38 cellular contexts compared by ENCODE assay signal in the genomic region with DNA sequence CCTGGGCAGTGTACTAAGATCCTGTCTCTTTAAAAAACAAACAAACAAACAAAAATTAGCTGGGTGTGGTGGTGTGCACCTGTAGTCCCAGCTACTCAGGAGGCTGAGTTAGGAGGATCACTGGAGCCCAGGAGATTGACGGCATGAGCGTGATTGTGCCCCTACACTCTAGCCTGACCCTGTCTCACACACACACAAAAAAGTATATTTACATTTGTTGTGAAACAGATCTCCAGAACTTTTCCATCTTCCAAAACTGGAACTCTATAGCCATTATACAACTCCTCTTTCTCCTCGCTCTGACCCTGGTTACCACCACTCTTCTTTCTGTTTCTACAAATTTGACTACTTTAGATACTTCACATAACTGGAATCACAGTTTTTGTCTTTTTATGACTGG.
"Had no signal": no experiment of that assay in that cellular context is flagged by ENCODE, and none has a peak within 500 bp of the region (broad histone marks: within the 10 kb centered on the region; RNA-seq: fewer than 3 reads in every experiment).

No MANE protein-coding gene starts in this region.

- H3K27me3 ChIP-seq: adrenal gland, body of pancreas, brain microvascular endothelial cell, breast epithelium had no signal

- H3K36me3 ChIP-seq: adrenal gland, breast epithelium had no signal

- H3K27me3 Mint-ChIP-seq: activated CD4-positive, alpha-beta memory T cell treated with anti-CD3 and anti-CD28 coated beads, Interleukin-2, amount 10 ng/mL, durations not matched to agents 7 days and 5 days; activated CD4-positive, alpha-beta T cell treated with anti-CD3 and anti-CD28 coated beads for 36 hours; activated CD4-positive, alpha-beta T cell treated with anti-CD3 and anti-CD28 coated beads, Interleukin-2, amount 10 ng/mL, durations not matched to agents 7 days and 5 days; activated CD8-positive, alpha-beta memory T cell treated with anti-CD3 and anti-CD28 coated beads, Interleukin-2, amount 10 ng/mL, durations not matched to agents 7 days and 5 days; activated naive CD8-positive, alpha-beta T cell treated with anti-CD3 and anti-CD28 coated beads for 36 hours; activated T-helper 17 cell treated with anti-CD3 and anti-CD28 coated beads, Interleukin-2, amount 50 U/mL, for 72 hours had no signal

- H3K4me3 ChIP-seq: adrenal gland, body of pancreas, breast epithelium had no signal

- ATAC-seq: activated CD4-positive, alpha-beta T cell treated with anti-CD3 and anti-CD28 coated beads for 36 hours; activated CD4-positive, CD25-positive, alpha-beta regulatory T cell treated with anti-CD3 and anti-CD28 coated beads, Interleukin-2, amount 50 U/mL, for 24 hours; activated CD8-positive, alpha-beta memory T cell treated with anti-CD3 and anti-CD28 coated beads, Interleukin-2, amount 10 ng/mL, durations not matched to agents 7 days and 5 days; activated CD8-positive, alpha-beta T cell treated with anti-CD3 and anti-CD28 coated beads, Interleukin-2, amount 10 ng/mL, durations not matched to agents 7 days and 5 days; activated T-cell treated with anti-CD3 and anti-CD28 coated beads, Interleukin-2, amount 50 U/mL, for 4 hours; activated T-helper 17 cell treated with anti-CD3 and anti-CD28 coated beads, Interleukin-2, amount 50 U/mL, for 72 hours; body of pancreas had no signal

- H3K4me3 Mint-ChIP-seq: activated CD4-positive, alpha-beta memory T cell treated with anti-CD3 and anti-CD28 coated beads, Interleukin-2, amount 10 ng/mL, durations not matched to agents 7 days and 5 days; activated CD4-positive, alpha-beta T cell treated with anti-CD3 and anti-CD28 coated beads for 36 hours; activated CD4-positive, alpha-beta T cell treated with anti-CD3 and anti-CD28 coated beads, Interleukin-2, amount 10 ng/mL, durations not matched to agents 7 days and 5 days; activated CD8-positive, alpha-beta memory T cell treated with anti-CD3 and anti-CD28 coated beads, Interleukin-2, amount 10 ng/mL, durations not matched to agents 7 days and 5 days; activated CD8-positive, alpha-beta T cell treated with anti-CD3 and anti-CD28 coated beads, Interleukin-2, amount 10 ng/mL, durations not matched to agents 7 days and 5 days; activated naive CD4-positive, alpha-beta T cell treated with anti-CD3 and anti-CD28 coated beads for 36 hours; activated naive CD8-positive, alpha-beta T cell treated with anti-CD3 and anti-CD28 coated beads for 36 hours; activated T-cell treated with anti-CD3 and anti-CD28 coated beads, Interleukin-2, amount 50 U/mL, for 4 hours; activated T-cell treated with anti-CD3 and anti-CD28 coated beads, Interleukin-2, amount 50 U/mL, for 72 hours; activated T-helper 1 cell treated with anti-CD3 and anti-CD28 coated beads, Interleukin-12 subunit alpha, Interleukin-12 subunit beta, Interleukin-2, Interleukin-4 antibody, amounts not matched to agents 30 ng/mL and 10 ng/mL and 1 ng/mL, durations not matched to agents 14 hours and 24 hours and 36 hours; activated T-helper 17 cell treated with anti-CD3 and anti-CD28 coated beads, Interleukin-2, amount 50 U/mL, for 72 hours; T-helper 1 cell treated with Interleukin-12 subunit alpha and Interleukin-12 subunit beta and Interleukin-4 antibody, amounts not matched to agents 30 μg/mL and 1 μg/mL, for 36 hours; T-helper 2 cell treated with Interferon-gamma antibody and Interleukin-4, amounts not matched to agents 5 μg/mL and 100 μg/mL, for 36 hours had no signal

- H3K9me3 Mint-ChIP-seq: activated CD4-positive, alpha-beta memory T cell treated with anti-CD3 and anti-CD28 coated beads, Interleukin-2, amount 10 ng/mL, durations not matched to agents 7 days and 5 days; activated CD4-positive, alpha-beta T cell treated with anti-CD3 and anti-CD28 coated beads, Interleukin-2, amount 10 ng/mL, durations not matched to agents 7 days and 5 days; activated naive CD4-positive, alpha-beta T cell treated with anti-CD3 and anti-CD28 coated beads for 36 hours; activated naive CD4-positive, alpha-beta T cell treated with anti-CD3 and anti-CD28 coated beads, Interleukin-2, amount 50 U/mL, for 72 hours; activated naive CD8-positive, alpha-beta T cell treated with anti-CD3 and anti-CD28 coated beads for 36 hours; activated T-cell treated with anti-CD3 and anti-CD28 coated beads, Interleukin-2, amount 50 U/mL, for 4 hours; activated T-cell treated with anti-CD3 and anti-CD28 coated beads, Interleukin-2, amount 50 U/mL, for 72 hours; activated T-helper 1 cell treated with anti-CD3 and anti-CD28 coated beads, Interleukin-12 subunit alpha, Interleukin-12 subunit beta, Interleukin-2, Interleukin-4 antibody, amounts not matched to agents 30 ng/mL and 10 ng/mL and 1 ng/mL, durations not matched to agents 14 hours and 24 hours and 36 hours; activated T-helper 17 cell treated with anti-CD3 and anti-CD28 coated beads, Interleukin-2, amount 50 U/mL, for 72 hours; T-helper 1 cell treated with Interleukin-12 subunit alpha and Interleukin-12 subunit beta and Interleukin-4 antibody, amounts not matched to agents 30 μg/mL and 1 μg/mL, for 36 hours; T-helper 2 cell treated with Interferon-gamma antibody and Interleukin-4, amounts not matched to agents 5 μg/mL and 100 μg/mL, for 36 hours had no signal

- DNase-seq: activated CD4-positive, alpha-beta memory T cell treated with anti-CD3 and anti-CD28 coated beads, Interleukin-2, amount 10 ng/mL, durations not matched to agents 7 days and 5 days; activated CD4-positive, alpha-beta T cell treated with anti-CD3 and anti-CD28 coated beads for 1 hour; activated CD4-positive, alpha-beta T cell treated with anti-CD3 and anti-CD28 coated beads for 36 hours; activated CD4-positive, alpha-beta T cell treated with anti-CD3 and anti-CD28 coated beads for 48 hours; activated CD4-positive, alpha-beta T cell treated with anti-CD3 and anti-CD28 coated beads, Interleukin-2, amount 10 ng/mL, durations not matched to agents 7 days and 5 days; activated CD4-positive, alpha-beta T cell treated with anti-CD3 and anti-CD28 coated beads, Interleukin-2, amount 50 U/mL, for 48 hours; activated CD4-positive, CD25-positive, alpha-beta regulatory T cell; activated CD8-positive, alpha-beta memory T cell treated with anti-CD3 and anti-CD28 coated beads for 24 hours; activated CD8-positive, alpha-beta memory T cell treated with anti-CD3 and anti-CD28 coated beads, Interleukin-2, amount 10 ng/mL, durations not matched to agents 7 days and 5 days; activated CD8-positive, alpha-beta memory T cell treated with anti-CD3 and anti-CD28 coated beads, Interleukin-2, amount 50 U/mL, for 48 hours; activated CD8-positive, alpha-beta T cell treated with anti-CD3 and anti-CD28 coated beads, Interleukin-2, amount 10 ng/mL, durations not matched to agents 7 days and 5 days; activated effector memory CD4-positive, alpha-beta T cell treated with anti-CD3 and anti-CD28 coated beads, Interleukin-2, amount 50 U/mL, for 16 hours; activated gamma-delta T cell treated with Interleukin-2 at 50 U/mL for 16 hours; activated naive CD4-positive, alpha-beta T cell; activated naive CD4-positive, alpha-beta T cell treated with anti-CD3 and anti-CD28 coated beads for 36 hours; activated naive CD4-positive, alpha-beta T cell treated with anti-CD3 and anti-CD28 coated beads, Interleukin-2, amount 50 U/mL, for 16 hours; activated naive CD8-positive, alpha-beta T cell treated with anti-CD3 and anti-CD28 coated beads for 36 hours; activated T-cell treated with anti-CD3 and anti-CD28 coated beads, Interleukin-2, amount 50 U/mL, for 4 hours; activated T-cell treated with anti-CD3 and anti-CD28 coated beads, Interleukin-2, amount 50 U/mL, for 72 hours; adrenal gland; amniotic stem cell; aorta; body of pancreas; brain microvascular endothelial cell; central memory CD4-positive, alpha-beta T cell; T-helper 1 cell; T-helper 2 cell; T-helper 9 cell had no signal

- H3K27ac Mint-ChIP-seq: activated CD4-positive, alpha-beta memory T cell treated with anti-CD3 and anti-CD28 coated beads, Interleukin-2, amount 10 ng/mL, durations not matched to agents 7 days and 5 days; activated CD4-positive, alpha-beta T cell treated with anti-CD3 and anti-CD28 coated beads for 36 hours; activated CD4-positive, alpha-beta T cell treated with anti-CD3 and anti-CD28 coated beads, Interleukin-2, amount 10 ng/mL, durations not matched to agents 7 days and 5 days; activated CD8-positive, alpha-beta memory T cell treated with anti-CD3 and anti-CD28 coated beads, Interleukin-2, amount 10 ng/mL, durations not matched to agents 7 days and 5 days; activated CD8-positive, alpha-beta T cell treated with anti-CD3 and anti-CD28 coated beads, Interleukin-2, amount 10 ng/mL, durations not matched to agents 7 days and 5 days; activated naive CD4-positive, alpha-beta T cell treated with anti-CD3 and anti-CD28 coated beads for 36 hours; activated naive CD4-positive, alpha-beta T cell treated with anti-CD3 and anti-CD28 coated beads, Interleukin-2, amount 50 U/mL, for 72 hours; activated naive CD8-positive, alpha-beta T cell treated with anti-CD3 and anti-CD28 coated beads for 36 hours; activated T-helper 1 cell treated with anti-CD3 and anti-CD28 coated beads, Interleukin-12 subunit alpha, Interleukin-12 subunit beta, Interleukin-2, Interleukin-4 antibody, amounts not matched to agents 30 ng/mL and 10 ng/mL and 1 ng/mL, durations not matched to agents 14 hours and 24 hours and 36 hours; activated T-helper 17 cell treated with anti-CD3 and anti-CD28 coated beads, Interleukin-2, amount 50 U/mL, for 72 hours; T-helper 1 cell treated with Interleukin-12 subunit alpha and Interleukin-12 subunit beta and Interleukin-4 antibody, amounts not matched to agents 30 μg/mL and 1 μg/mL, for 36 hours; T-helper 2 cell treated with Interferon-gamma antibody and Interleukin-4, amounts not matched to agents 5 μg/mL and 100 μg/mL, for 36 hours had no signal

- H3K27ac ChIP-seq: adrenal gland, body of pancreas, brain microvascular endothelial cell, breast epithelium, VCaP had no signal

- H3K9me3 ChIP-seq: adrenal gland, body of pancreas, breast epithelium had no signal

- H3K4me1 ChIP-seq: body of pancreas, breast epithelium had no signal

- FAIRE-seq: astrocyte, TTC549 had no signal
